20 cellular contexts compared by ENCODE assay signal in genomic region chr5:57831090-57831489, GRCh38.
DNase-seq lines count a peak whose midpoint lies in the region; TF ChIP-seq lines count a peak whose summit lies in the region.
"Had no signal": no experiment of that assay in that cellular context is flagged by ENCODE, and none has a peak within 500 bp of the region (broad histone marks: within the 10 kb centered on the region; RNA-seq: fewer than 3 reads in every experiment).

No MANE protein-coding gene starts in this region.

- H3K36me3 Mint-ChIP-seq in MCF 10A (ENCODE audit: insufficient read depth, unreplicated experiment): peaks cover 5% of the 10 kb centered on the region
- H3K36me3 Mint-ChIP-seq: CD4-positive, CD25-positive, alpha-beta regulatory T cell; CD8-positive, alpha-beta memory T cell; IgD-negative memory B cell had no signal

- H2BK15ac ChIP-seq in mesendoderm (replicated peaks; ENCODE audit: low read depth): peak overlapping the region; percentile 57

- no peak overlapping the region for H2BK5ac ChIP-seq in mesendoderm (ENCODE audit: low read length)

- no peak for TF ChIP-seq POLR2A in sigmoid colon (IDR thresholded peaks at IDR 0.05)

- no peaks in the 10 kb centered on the region for H4K20me1 ChIP-seq in mammary epithelial cell (ENCODE audit: insufficient read depth, low read length)

- no peak overlapping the region for H3K56ac ChIP-seq in mesendoderm (ENCODE audit: low read length)

- in situ Hi-C loops in mammary epithelial cell (cut with MboI; ENCODE audit: low sequenced_read_pairs in 2 of 2): no loop called here

- no peaks in the 10 kb centered on the region for H3K36me3 ChIP-seq in mammary epithelial cell (ENCODE audit: insufficient read depth, low read length)
- no peaks in the 10 kb centered on the region for H3K36me3 ChIP-seq in mesendoderm (ENCODE audit: control insufficient read depth, insufficient read depth, low read length)
- H3K36me3 ChIP-seq in BE2C: no peaks in the 10 kb centered on the region
- no peaks in the 10 kb centered on the region for H3K36me3 ChIP-seq in sigmoid colon

- no peak overlapping the region for H3K23ac ChIP-seq in mesendoderm (ENCODE audit: low read length)

- DNase-seq in mammary epithelial cell (no peak), MCF 10A (ENCODE audit: unreplicated experiment) (no peak), epithelial cell of prostate (ENCODE audit: low read depth, low spot score) (no peak), mesendoderm (no peak), BE2C (no peak), sigmoid colon (no peak)
- DNase-seq: C1 segment of cervical spinal cord; CD4-positive, CD25-positive, alpha-beta regulatory T cell; CD8-positive, alpha-beta memory T cell; COR-L47; DMS 273 treated with DMSO at 0.1 percent for 48 hours; DMS53; DND-41; EL; HCEC 1CT; HFFc6 had no signal

- dilution Hi-C loops in mammary epithelial cell (cut with HindIII; ENCODE audit: low sequenced_read_pairs): no loop called here

- no peak for TF ChIP-seq CTCF in mammary epithelial cell (conservative IDR thresholded peaks at IDR 0.05 in 1 of 2, IDR thresholded peaks at IDR 0.05 in 1 of 2; ENCODE audit: extremely low read depth in 1 of 2, insufficient read depth in 1 of 2, low read depth in 1 of 2, low read length in 2 of 2)
- no peak for TF ChIP-seq CTCF in MCF 10A (IDR thresholded peaks at IDR 0.05; ENCODE audit: unreplicated experiment)
- TF ChIP-seq CTCF in BE2C (IDR thresholded peaks at IDR 0.05; ENCODE audit: low read depth, low read length): no peak
- TF ChIP-seq CTCF in sigmoid colon (IDR thresholded peaks at IDR 0.05): no peak

- H3K79me2 ChIP-seq in mammary epithelial cell (ENCODE audit: insufficient read depth, low read length): no peaks in the 10 kb centered on the region
- H3K79me2 ChIP-seq in mesendoderm (ENCODE audit: control insufficient read depth, insufficient read depth, low read length): no peaks in the 10 kb centered on the region

- H3K4me3 Mint-ChIP-seq in MCF 10A (ENCODE audit: unreplicated experiment): no peak overlapping the region
- H3K4me3 Mint-ChIP-seq: B cell; CD4-positive, CD25-positive, alpha-beta regulatory T cell; CD8-positive, alpha-beta memory T cell; GM23338; HFFc6; IgD-negative memory B cell had no signal

- H3K18ac ChIP-seq in mesendoderm (ENCODE audit: low read length): no peak overlapping the region

- POLR2A ChIA-PET in MCF 10A (lab: Yijun Ruan, JAX): interaction anchor here (1.1 kb wide), 1 partner anchor 17 kb away, joined by 3 read pairs; no protein-coding TSS in a partner anchor

- H3K4me3 ChIP-seq in mammary epithelial cell (replicated peaks in 1 of 3; ENCODE audit: insufficient read depth in 1 of 3, low read depth in 2 of 3, low read length in 3 of 3) (no peak overlapping the region), mesendoderm (ENCODE audit: low read length) (no peak overlapping the region), BE2C (ENCODE audit: low read depth, low read length) (no peak overlapping the region), sigmoid colon (no peak overlapping the region)
- H3K4me3 ChIP-seq: GM12878, GM23338 had no signal

- no peak overlapping the region for H3K4me2 ChIP-seq in mammary epithelial cell (ENCODE audit: insufficient read depth, low read depth, low read length)
- H3K4me2 ChIP-seq in mesendoderm (ENCODE audit: low read length): no peak overlapping the region
- H3K4me2 ChIP-seq: GM23338 had no signal

- H2AK5ac ChIP-seq in mesendoderm (ENCODE audit: low read length): no peak overlapping the region

- H3K27ac ChIP-seq in mammary epithelial cell (ENCODE audit: insufficient read depth, low read depth, low read length) (peak overlapping the region; percentile 52), epithelial cell of prostate (peak overlapping the region; percentile 93), mesendoderm (ENCODE audit: low read depth, low read length) (no peak overlapping the region), sigmoid colon (no peak overlapping the region)

- H2AFZ ChIP-seq in mammary epithelial cell (ENCODE audit: low read depth, low read length): no peak overlapping the region
- H2AFZ ChIP-seq: GM23338 had no signal

- no peak overlapping the region for H4K5ac ChIP-seq in mesendoderm (ENCODE audit: low read length)

- H4K8ac ChIP-seq in mesendoderm (ENCODE audit: low read depth, low read length): no peak overlapping the region

- no peak overlapping the region for H3K9ac ChIP-seq in mammary epithelial cell (ENCODE audit: insufficient read depth, low read length)
- H3K9ac ChIP-seq in mesendoderm (ENCODE audit: low read length): no peak overlapping the region

- H3K79me1 ChIP-seq in mesendoderm (ENCODE audit: low read length): no peaks in the 10 kb centered on the region

- H3K9me3 Mint-ChIP-seq in MCF 10A (ENCODE audit: unreplicated experiment): no peaks in the 10 kb centered on the region
- H3K9me3 Mint-ChIP-seq: HFFc6 had no signal

- intact Hi-C loops in mammary epithelial cell (cut with micrococcal nuclease) (no loop called here), MCF 10A (cut with micrococcal nuclease) (no loop called here), sigmoid colon (cut with DNase I) (no loop called here)

- peaks cover 13% of the 10 kb centered on the region for H3K4me1 Mint-ChIP-seq in MCF 10A (ENCODE audit: insufficient read depth, unreplicated experiment)
- H3K4me1 Mint-ChIP-seq: B cell; CD4-positive, CD25-positive, alpha-beta regulatory T cell; CD8-positive, alpha-beta memory T cell; IgD-negative memory B cell had no signal

- H3K27me3 Mint-ChIP-seq in MCF 10A (ENCODE audit: insufficient read depth, unreplicated experiment): no peaks in the 10 kb centered on the region
- H3K27me3 Mint-ChIP-seq: B cell; CD4-positive, CD25-positive, alpha-beta regulatory T cell; IgD-negative memory B cell had no signal

- BruUV-seq in mammary epithelial cell (replicated peaks; lab: Mats Ljungman, UMichigan) (no TSS peak), MCF 10A (replicated peaks; lab: Mats Ljungman, UMichigan) (no TSS peak)

- no peak for TF ChIP-seq EP300 in sigmoid colon (IDR thresholded peaks at IDR 0.05)

- H3K4me1 ChIP-seq in mammary epithelial cell (ENCODE audit: insufficient read depth, low read length) (peaks cover 44% of the 10 kb centered on the region), mesendoderm (ENCODE audit: control insufficient read depth, low read depth, low read length) (peaks cover 1% of the 10 kb centered on the region), BE2C (peaks cover 14% of the 10 kb centered on the region), sigmoid colon (peaks cover 0 to 15% (median 10%) of the 10 kb centered on the region in 4 donors)

- H3K27ac Mint-ChIP-seq in MCF 10A (ENCODE audit: low read depth, unreplicated experiment): no peak overlapping the region
- H3K27ac Mint-ChIP-seq: B cell; CD4-positive, CD25-positive, alpha-beta regulatory T cell; CD8-positive, alpha-beta memory T cell; GM23338; HFFc6; IgD-negative memory B cell had no signal

- no peaks in the 10 kb centered on the region for H3K9me3 ChIP-seq in mammary epithelial cell (replicated peaks; ENCODE audit: insufficient read depth, low read length)
- H3K9me3 ChIP-seq in BE2C: no peaks in the 10 kb centered on the region; the same call in 1 of the 2 replicates
- no peaks in the 10 kb centered on the region for H3K9me3 ChIP-seq in sigmoid colon

- CTCF ChIA-PET in mammary epithelial cell (lab: Charles Lee; ENCODE audit: low non-redundant PET) (no interaction called here), MCF 10A (lab: Yijun Ruan, JAX) (no interaction called here)

- no peak overlapping the region for H2BK120ac ChIP-seq in mesendoderm (ENCODE audit: low read depth, low read length)

- H3K4ac ChIP-seq in mesendoderm (ENCODE audit: low read depth, low read length): no peak overlapping the region

- H3K27me3 ChIP-seq in mammary epithelial cell (ENCODE audit: insufficient read depth, low read length): no peaks in the 10 kb centered on the region
- H3K27me3 ChIP-seq in mesendoderm (ENCODE audit: insufficient read depth, low read length, poor library complexity): no peaks in the 10 kb centered on the region
- no peaks in the 10 kb centered on the region; the same call in 1 of the 2 replicates for H3K27me3 ChIP-seq in BE2C
- H3K27me3 ChIP-seq in sigmoid colon: no peaks in the 10 kb centered on the region

Comparison
In these comparisons a context has a peak if more than half of its experiments do, and no peak if none do; other contexts are left out.
1. H3K27ac ChIP-seq: peak in mammary epithelial cell (single experiment) and epithelial cell of prostate (single experiment); none in mesendoderm (single experiment) and sigmoid colon (0 of 4).